Comparison of ENCODE assay signal across 33 cellular contexts in the genomic region with DNA sequence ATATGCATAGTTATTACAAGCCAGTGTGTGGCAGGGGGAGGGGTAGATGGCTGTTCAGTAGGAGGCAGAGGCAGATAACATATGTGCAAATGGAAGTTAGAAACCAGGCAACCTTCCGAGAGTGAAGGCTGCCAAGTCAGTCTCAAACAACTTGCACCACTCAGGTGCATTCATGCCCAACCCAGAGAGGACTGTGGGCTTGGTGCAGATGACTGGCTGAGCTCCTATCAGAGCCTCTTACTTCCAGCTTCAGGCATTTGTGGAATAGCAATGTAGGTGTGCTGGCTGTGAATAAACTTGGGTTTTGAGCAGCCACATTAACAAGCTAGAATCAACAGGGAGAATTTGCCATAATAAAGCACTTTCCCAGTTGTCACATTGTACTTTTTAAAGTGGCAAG.
"Had no signal": no experiment of that assay in that cellular context is flagged by ENCODE, and none has a peak within 500 bp of the region (broad histone marks: within the 10 kb centered on the region; RNA-seq: fewer than 3 reads in every experiment).

No MANE protein-coding gene starts in this region.

- H3K27me3 ChIP-seq: brain microvascular endothelial cell, MG63 had no signal

- H3K4me1 Mint-ChIP-seq: activated naive CD8-positive, alpha-beta T cell treated with anti-CD3 and anti-CD28 coated beads for 36 hours; activated T-helper 17 cell treated with anti-CD3 and anti-CD28 coated beads, Interleukin-2, amount 50 U/mL, for 72 hours had no signal

- H3K27ac Mint-ChIP-seq: activated CD8-positive, alpha-beta T cell treated with anti-CD3 and anti-CD28 coated beads for 36 hours; activated naive CD8-positive, alpha-beta T cell treated with anti-CD3 and anti-CD28 coated beads for 36 hours; activated T-cell treated with anti-CD3 and anti-CD28 coated beads, Interleukin-2, amount 50 U/mL, for 72 hours; activated T-helper 17 cell treated with anti-CD3 and anti-CD28 coated beads, Interleukin-2, amount 50 U/mL, for 72 hours; T-helper 2 cell treated with Interferon-gamma antibody and Interleukin-4, amounts not matched to agents 5 μg/mL and 100 μg/mL, for 36 hours had no signal

- DNase-seq: activated CD4-positive, alpha-beta T cell treated with anti-CD3 and anti-CD28 coated beads for 1 hour; activated CD4-positive, alpha-beta T cell treated with anti-CD3 and anti-CD28 coated beads for 48 hours; activated CD4-positive, CD25-positive, alpha-beta regulatory T cell; activated CD8-positive, alpha-beta T cell treated with anti-CD3 and anti-CD28 coated beads for 36 hours; activated effector memory CD4-positive, alpha-beta T cell treated with anti-CD3 and anti-CD28 coated beads, Interleukin-2, amount 50 U/mL, for 16 hours; activated naive CD4-positive, alpha-beta T cell; activated naive CD4-positive, alpha-beta T cell treated with anti-CD3 and anti-CD28 coated beads, Interleukin-2, amount 50 U/mL, for 16 hours; activated naive CD8-positive, alpha-beta T cell treated with anti-CD3 and anti-CD28 coated beads for 36 hours; activated T-cell treated with anti-CD3 and anti-CD28 coated beads, Interleukin-2, amount 50 U/mL, for 1 hour; activated T-cell treated with anti-CD3 and anti-CD28 coated beads, Interleukin-2, amount 50 U/mL, for 72 hours; amniotic stem cell; aorta; brain microvascular endothelial cell; central memory CD4-positive, alpha-beta T cell; Kasumi-1; KG1; MG63; MV-4-11; NCI-H1092; NCI-H1417 treated with DMSO at 0.1 percent for 48 hours; NCI-H1694; NCI-H1930; NCI-H2081 treated with DMSO at 0.1 percent for 48 hours; NCI-H226; NCI-H446 treated with DMSO at 0.1 percent for 48 hours; NCI-H524; SHP77; SJCRH30 had no signal

- H3K4me3 ChIP-seq: MG63, SJCRH30, SK-N-MC had no signal

- H3K9me3 Mint-ChIP-seq: activated CD8-positive, alpha-beta T cell treated with anti-CD3 and anti-CD28 coated beads for 36 hours; activated naive CD8-positive, alpha-beta T cell treated with anti-CD3 and anti-CD28 coated beads for 36 hours; T-helper 2 cell treated with Interferon-gamma antibody and Interleukin-4, amounts not matched to agents 5 μg/mL and 100 μg/mL, for 36 hours had no signal

- H3K4me1 ChIP-seq: SJCRH30 had no signal

- ATAC-seq: activated CD8-positive, alpha-beta T cell treated with anti-CD3 and anti-CD28 coated beads for 36 hours; activated T-cell treated with anti-CD3 and anti-CD28 coated beads, Interleukin-2, amount 50 U/mL, for 72 hours; activated T-helper 17 cell treated with anti-CD3 and anti-CD28 coated beads, Interleukin-2, amount 50 U/mL, for 72 hours; Panc1 had no signal

- H3K27me3 Mint-ChIP-seq: activated CD8-positive, alpha-beta T cell treated with anti-CD3 and anti-CD28 coated beads for 36 hours; activated naive CD8-positive, alpha-beta T cell treated with anti-CD3 and anti-CD28 coated beads for 36 hours; activated T-helper 17 cell treated with anti-CD3 and anti-CD28 coated beads, Interleukin-2, amount 50 U/mL, for 72 hours had no signal

- H3K36me3 Mint-ChIP-seq: activated naive CD8-positive, alpha-beta T cell treated with anti-CD3 and anti-CD28 coated beads for 36 hours had no signal

- H3K27ac ChIP-seq: brain microvascular endothelial cell, SJCRH30, SK-N-MC, VCaP had no signal

- H3K9me3 ChIP-seq: MG63, SJCRH30 had no signal

- H3K36me3 ChIP-seq: brain microvascular endothelial cell, MG63, SJCRH30 had no signal

- H3K4me3 Mint-ChIP-seq: activated CD8-positive, alpha-beta T cell treated with anti-CD3 and anti-CD28 coated beads for 36 hours; activated naive CD8-positive, alpha-beta T cell treated with anti-CD3 and anti-CD28 coated beads for 36 hours; activated T-cell treated with anti-CD3 and anti-CD28 coated beads, Interleukin-2, amount 50 U/mL, for 72 hours; activated T-helper 17 cell treated with anti-CD3 and anti-CD28 coated beads, Interleukin-2, amount 50 U/mL, for 72 hours; T-helper 2 cell treated with Interferon-gamma antibody and Interleukin-4, amounts not matched to agents 5 μg/mL and 100 μg/mL, for 36 hours had no signal
